In genomic region chr5:177367981-177368960, GRCh38 we compare ENCODE assay signal across 14 cellular contexts. TPM values are rescaled to one million over a fixed set of nuclear protein-coding genes. Genes with fewer than 3 reads are reported as not detected.
DNase-seq lines count a peak whose midpoint lies in the region; ATAC-seq and TF ChIP-seq lines count a peak whose summit lies in the region.
"Had no signal": no experiment of that assay in that cellular context is flagged by ENCODE, and none has a peak within 500 bp of the region (broad histone marks: within the 10 kb centered on the region; RNA-seq: fewer than 3 reads in every experiment).

No MANE protein-coding gene starts in this region.

- H4K91ac ChIP-seq in trophoblast cell (ENCODE audit: low read depth, low read length), result no peak overlapping the region

- peak overlapping the region; percentile 8 for H3K4me3 Mint-ChIP-seq in endothelial cell (ENCODE audit: unreplicated experiment)

- H2AFZ ChIP-seq in trophoblast cell (ENCODE audit: insufficient read depth, low read length, poor library complexity) (no peak overlapping the region), MM.1S (ENCODE audit: low read length) (no peak overlapping the region)

- H3K79me2 ChIP-seq in trophoblast cell (ENCODE audit: control insufficient read depth, insufficient read depth, low read length, poor library complexity) (peaks cover 7% of the 10 kb centered on the region), MM.1S (ENCODE audit: low read length) (peaks cover 13% of the 10 kb centered on the region)

- intact Hi-C loops in left ventricle myocardium inferior (cut with micrococcal nuclease), result no loop called here
- intact Hi-C loops in left cardiac atrium (cut with DNase I), result loop anchor here in 1 of 2 donors (10.0 kb wide), 1 partner anchor 53 kb away; the partner anchor contains the start of gene MXD3
- intact Hi-C loops in mucosa of descending colon (cut with DNase I, micrococcal nuclease), result loop anchor here in 1 of 2 donors (10.0 kb wide), 1 partner anchor 53 kb away; the partner anchor contains the start of gene MXD3

- no peak overlapping the region for H2BK12ac ChIP-seq in trophoblast cell (ENCODE audit: low read length)

- H3K27ac Mint-ChIP-seq in endothelial cell (ENCODE audit: unreplicated experiment), result no peak overlapping the region

- peaks cover 16% of the 10 kb centered on the region for H3K27me3 Mint-ChIP-seq in endothelial cell (ENCODE audit: unreplicated experiment)

- ATAC-seq in left cardiac atrium, result no peak
- peak; percentile 24 for ATAC-seq in mucosa of descending colon
- no peak for ATAC-seq in HG02870 (IDR thresholded peaks at IDR 0.05; ENCODE audit: unreplicated experiment)
- ATAC-seq in HG03095 (IDR thresholded peaks at IDR 0.05; ENCODE audit: unreplicated experiment), result no peak

- peaks cover 18% of the 10 kb centered on the region for H3F3A ChIP-seq in MM.1S (ENCODE audit: insufficient read depth, low read length)

- H3K4me3 ChIP-seq in left ventricle myocardium inferior, result peak overlapping the region; percentile 71
- no peak overlapping the region for H3K4me3 ChIP-seq in mucosa of descending colon
- H3K4me3 ChIP-seq in trophoblast cell (ENCODE audit: low read depth, low read length), result no peak overlapping the region
- H3K4me3 ChIP-seq in MM.1S (ENCODE audit: low read length), result no peak overlapping the region

- H3K4me1 ChIP-seq in left ventricle myocardium inferior (peaks cover 50% of the 10 kb centered on the region), mucosa of descending colon (ENCODE audit: low read depth) (peaks cover 32% of the 10 kb centered on the region), trophoblast cell (ENCODE audit: control insufficient read depth in 1 of 2, insufficient read depth in 2 of 2, low read length in 2 of 2) (peaks cover 16 to 17% of the 10 kb centered on the region in 2 experiments), MM.1S (ENCODE audit: low read length) (peaks cover 35% of the 10 kb centered on the region)

- H3K23ac ChIP-seq in trophoblast cell (ENCODE audit: low read length), result no peak overlapping the region

- H3K18ac ChIP-seq in trophoblast cell (ENCODE audit: low read length), result no peak overlapping the region

- H3K36me3 Mint-ChIP-seq in endothelial cell (ENCODE audit: low read depth, unreplicated experiment), result peaks cover 5% of the 10 kb centered on the region

- H3K9me2 ChIP-seq in MM.1S (replicated peaks; ENCODE audit: insufficient read depth, low read length), result no peaks in the 10 kb centered on the region

- H3K27me3 ChIP-seq in left ventricle myocardium inferior (ENCODE audit: low read depth), result peaks cover 5% of the 10 kb centered on the region
- no peaks in the 10 kb centered on the region for H3K27me3 ChIP-seq in trophoblast cell (ENCODE audit: insufficient read depth, low read length)
- no peaks in the 10 kb centered on the region for H3K27me3 ChIP-seq in MM.1S (replicated peaks; ENCODE audit: insufficient read depth, low read length)

- no peak overlapping the region for H2BK120ac ChIP-seq in trophoblast cell (ENCODE audit: insufficient read depth, low read length, poor library complexity)

- H2BK5ac ChIP-seq in trophoblast cell (ENCODE audit: low read depth, low read length, poor library complexity), result no peak overlapping the region

- no peak overlapping the region for H4K8ac ChIP-seq in trophoblast cell (ENCODE audit: low read depth, low read length)

- no CpG with 5 or more reads among the region's 31 CpGs for WGBS in trophoblast cell (ENCODE audit: extremely low coverage, insufficient coverage, insufficient read length)

- H3K9me3 Mint-ChIP-seq in endothelial cell (ENCODE audit: unreplicated experiment), result no peaks in the 10 kb centered on the region

- no peak overlapping the region for H3K14ac ChIP-seq in trophoblast cell (ENCODE audit: low read length)

- H3K9me3 ChIP-seq in left ventricle myocardium inferior (replicated peaks) (no peaks in the 10 kb centered on the region), mucosa of descending colon (no peaks in the 10 kb centered on the region), trophoblast cell (ENCODE audit: insufficient read depth, low read depth, low read length) (no peaks in the 10 kb centered on the region), MM.1S (replicated peaks; ENCODE audit: insufficient read depth, low read length) (no peaks in the 10 kb centered on the region)
- H3K9me3 ChIP-seq: thoracic aorta had no signal

- TF ChIP-seq CTCF in left ventricle myocardium inferior (IDR thresholded peaks at IDR 0.05; ENCODE audit: borderline replicate concordance), result no peak
- TF ChIP-seq CTCF in endothelial cell (IDR thresholded peaks at IDR 0.05; ENCODE audit: unreplicated experiment), result no peak
- no peak for TF ChIP-seq CTCF in mucosa of descending colon (IDR thresholded peaks at IDR 0.05)
- TF ChIP-seq CTCF in MM.1S (IDR thresholded peaks at IDR 0.05; ENCODE audit: low read length), result no peak

- H3K36me3 ChIP-seq in left ventricle myocardium inferior, result no peaks in the 10 kb centered on the region
- no peaks in the 10 kb centered on the region for H3K36me3 ChIP-seq in mucosa of descending colon (ENCODE audit: low read depth)
- H3K36me3 ChIP-seq in trophoblast cell (ENCODE audit: control insufficient read depth in 1 of 2, insufficient read depth in 2 of 2, low read length in 2 of 2), result no peaks in the 10 kb centered on the region
- no peaks in the 10 kb centered on the region for H3K36me3 ChIP-seq in MM.1S (replicated peaks; ENCODE audit: insufficient read depth, low read length)
- H3K36me3 ChIP-seq: thoracic aorta had no signal

- 0 out of 2 replicates have a peak, but pooled peaks cover 6% of the 10 kb centered on the region for H4K20me1 ChIP-seq in MM.1S (ENCODE audit: insufficient read depth, low read length)

- H2AK5ac ChIP-seq in trophoblast cell (ENCODE audit: low read length), result no peak overlapping the region

- DNase-seq in left ventricle myocardium inferior (no peak), left cardiac atrium (no peak), endothelial cell (ENCODE audit: low spot score) (no peak), mucosa of descending colon (no peak), trophoblast cell (no peak), MM.1S (no peak)
- DNase-seq: activated T-cell treated with anti-CD3 and anti-CD28 coated beads for 4 hours, left ventricle myocardium superior had no signal

- no peak overlapping the region for H3K4ac ChIP-seq in trophoblast cell (ENCODE audit: low read depth, low read length)

- peaks cover 14% of the 10 kb centered on the region for H3K79me1 ChIP-seq in trophoblast cell (ENCODE audit: low read length)

- H3K27ac ChIP-seq in left ventricle myocardium inferior (replicated peaks) (no peak overlapping the region), trophoblast cell (ENCODE audit: low read depth, low read length) (no peak overlapping the region), MM.1S (ENCODE audit: low read length) (no peak overlapping the region)

- H3K4me2 ChIP-seq in trophoblast cell (ENCODE audit: low read length), result no peak overlapping the region
- no peak overlapping the region for H3K4me2 ChIP-seq in MM.1S (ENCODE audit: low read depth, low read length)

- H3K9ac ChIP-seq in trophoblast cell (ENCODE audit: low read length) (no peak overlapping the region), MM.1S (ENCODE audit: low read length) (no peak overlapping the region)

- H3K4me1 Mint-ChIP-seq in endothelial cell (ENCODE audit: unreplicated experiment), result peaks cover 27% of the 10 kb centered on the region

- H4K12ac ChIP-seq in trophoblast cell (ENCODE audit: low read depth, low read length), result no peak overlapping the region

RNA-seq across cellular contexts. Expression of gene RGS14, which starts 10.5 kb away (rescaled TPM):
- total RNA-seq in left ventricle myocardium inferior, result 4.6 TPM
- total RNA-seq in left cardiac atrium, result 1 to 10 TPM; 3.7 to 4.7 TPM
- 21.8 TPM for total RNA-seq in endothelial cell (ENCODE audit: unreplicated experiment)
- 10 to 100 TPM; 11.1 to 15.2 (median 11.7) TPM for total RNA-seq in mucosa of descending colon
- 9.9 and 10.1 TPM in 2 replicates for polyA plus RNA-seq in trophoblast cell (2013)

RNA-seq across cellular contexts. Expression of gene SLC34A1, which starts 16.0 kb away (rescaled TPM):
- total RNA-seq in left ventricle myocardium inferior (not detected), left cardiac atrium (not detected), endothelial cell (ENCODE audit: unreplicated experiment) (not detected), mucosa of descending colon (not detected)
- not detected in 2 replicates for polyA plus RNA-seq in trophoblast cell (2013)
- total RNA-seq: cardiac septum, left ventricle myocardium superior, thoracic aorta had no signal
- polyA plus RNA-seq: AG04450 had no signal

RNA-seq across cellular contexts. Expression of gene LMAN2, which starts 16.8 kb away (rescaled TPM):
- 60.0 TPM for total RNA-seq in left ventricle myocardium inferior
- 10 to 100 TPM; 76.4 to 77.7 TPM for total RNA-seq in left cardiac atrium
- 137 TPM for total RNA-seq in endothelial cell (ENCODE audit: unreplicated experiment)
- 100 to 1,000 TPM in 2 of 3 donors, 10 to 100 TPM in 1; 91.9 to 150 (median 139) TPM for total RNA-seq in mucosa of descending colon
- 339 and 340 TPM in 2 replicates for polyA plus RNA-seq in trophoblast cell (2013)

RNA-seq across cellular contexts. Expression of gene PFN3, which starts 32.2 kb away (rescaled TPM):
- total RNA-seq in left ventricle myocardium inferior (not detected), left cardiac atrium (not detected), endothelial cell (ENCODE audit: unreplicated experiment) (not detected), mucosa of descending colon (not detected)
- polyA plus RNA-seq in trophoblast cell (2013), result not detected in 2 replicates
- total RNA-seq: cardiac septum, left ventricle myocardium superior, M059J, thoracic aorta had no signal
- polyA plus RNA-seq: AG04450 had no signal

RNA-seq across cellular contexts. Expression of gene F12, which starts 41.1 kb away (rescaled TPM):
- total RNA-seq in left ventricle myocardium inferior (not detected), left cardiac atrium (under 1 TPM; 0.27 to 0.39 TPM), endothelial cell (ENCODE audit: unreplicated experiment) (1.4 TPM), mucosa of descending colon (1 to 10 TPM; 3.0 to 9.2 (median 7.0) TPM)
- polyA plus RNA-seq in trophoblast cell (2013), result 0.47 and 0.49 TPM in 2 replicates
- total RNA-seq: cardiac septum, left ventricle myocardium superior, thoracic aorta had no signal
